ENCODE assay signal across 2 cellular contexts in genomic region chr4:1013225-1014073, GRCh38.
A peak's percentile ranks its signal among the peaks of the same experiment; 100 is the strongest.
TF ChIP-seq lines count a peak whose summit lies in the region.

No MANE protein-coding gene starts in this region.

TF ChIP-seq in HepG2, 621 proteins besides CTCF, POLR2A, EP300 and RAD21 (continues in another document):
- TF ChIP-seq ZFX (CRISPR knock-in tag; IDR thresholded peaks at IDR 0.05; ENCODE audit: low read depth) (no peak), ZBTB34 (CRISPR knock-in tag; IDR thresholded peaks at IDR 0.05) (0 out of 2 replicates have a peak, but pooled peaks have one; percentile 55), BORCS8-MEF2B (CRISPR knock-in tag; IDR thresholded peaks at IDR 0.05) (no peak), ZKSCAN1 (IDR thresholded peaks at IDR 0.05; ENCODE audit: low read length) (no peak), HNRNPL (IDR thresholded peaks at IDR 0.05; ENCODE audit: low read depth, low read length) (peak; percentile 86; the same call in 1 of the 2 replicates), MTERF4 (CRISPR knock-in tag; IDR thresholded peaks at IDR 0.05) (no peak), KDM1A (CRISPR knock-in tag; IDR thresholded peaks at IDR 0.05) (no peak), ZNF557 (CRISPR knock-in tag; IDR thresholded peaks at IDR 0.05) (no peak), ZNF292 (CRISPR knock-in tag; IDR thresholded peaks at IDR 0.05; ENCODE audit: borderline replicate concordance, low read depth) (no peak), HOXA3 (CRISPR knock-in tag; IDR thresholded peaks at IDR 0.05) (peak; percentile 12; the same call in 1 of the 2 replicates), MEF2D (CRISPR knock-in tag; IDR thresholded peaks at IDR 0.05) (no peak), ZFP36 (IDR thresholded peaks at IDR 0.05; ENCODE audit: borderline replicate concordance, low read depth, low read length, partially characterized antibody) (no peak), HNRNPUL1 (IDR thresholded peaks at IDR 0.05; ENCODE audit: low read depth, low read length) (no peak), ZNF205 (CRISPR knock-in tag; IDR thresholded peaks at IDR 0.05) (no peak), ELK4 (CRISPR knock-in tag; IDR thresholded peaks at IDR 0.05; ENCODE audit: borderline replicate concordance) (no peak), ZBED4 (CRISPR knock-in tag; IDR thresholded peaks at IDR 0.05; ENCODE audit: borderline replicate concordance) (no peak), AGO2 (optimal IDR thresholded peaks at IDR 0.05; ENCODE audit: low read depth, low read length) (peak; percentile 74), HIVEP1 (CRISPR knock-in tag; IDR thresholded peaks at IDR 0.05) (peak; percentile 42; the same call in 1 of the 2 replicates), ZFYVE20 (CRISPR knock-in tag; IDR thresholded peaks at IDR 0.05; ENCODE audit: borderline replicate concordance, low read depth) (no peak), SMAD9 (CRISPR knock-in tag; IDR thresholded peaks at IDR 0.05) (no peak), SP5 (CRISPR knock-in tag; IDR thresholded peaks at IDR 0.05; ENCODE audit: borderline replicate concordance, low read depth) (no peak), ESRRA (CRISPR knock-in tag; IDR thresholded peaks at IDR 0.05; ENCODE audit: low read depth) (no peak), ZNF343 (CRISPR knock-in tag; IDR thresholded peaks at IDR 0.05) (no peak), RFX5 (IDR thresholded peaks at IDR 0.05; ENCODE audit: low read depth, low read length) (no peak), ZNF225 (CRISPR knock-in tag; IDR thresholded peaks at IDR 0.05) (no peak), SOX13 (IDR thresholded peaks at IDR 0.05) (no peak), SOX13 (CRISPR knock-in tag; conservative IDR thresholded peaks at IDR 0.05 in 1 of 2, IDR thresholded peaks at IDR 0.05 in 1 of 2) (no peak), KDM5B (CRISPR knock-in tag; IDR thresholded peaks at IDR 0.05; ENCODE audit: borderline replicate concordance) (0 out of 2 replicates have a peak, but pooled peaks have one; percentile 26), ZNF431 (CRISPR knock-in tag; IDR thresholded peaks at IDR 0.05; ENCODE audit: borderline replicate concordance, low read depth) (0 out of 2 replicates have a peak, but pooled peaks have one; percentile 22), ETV5 (CRISPR knock-in tag; IDR thresholded peaks at IDR 0.05; ENCODE audit: borderline replicate concordance) (0 out of 2 replicates have a peak, but pooled peaks have one; percentile 9), PAF1 (CRISPR knock-in tag; IDR thresholded peaks at IDR 0.05) (no peak)

TF ChIP-seq in WTC11, 78 proteins besides CTCF, POLR2A, EP300 and RAD21:
- no peak for TF ChIP-seq E2F5 (CRISPR knock-in tag; IDR thresholded peaks at IDR 0.05)
- peak; percentile 18; the same call in 1 of the 2 replicates for TF ChIP-seq RELA (CRISPR knock-in tag; IDR thresholded peaks at IDR 0.05; ENCODE audit: borderline replicate concordance)
